Comparison of ENCODE assay signal across 25 cellular contexts in the genomic region with DNA sequence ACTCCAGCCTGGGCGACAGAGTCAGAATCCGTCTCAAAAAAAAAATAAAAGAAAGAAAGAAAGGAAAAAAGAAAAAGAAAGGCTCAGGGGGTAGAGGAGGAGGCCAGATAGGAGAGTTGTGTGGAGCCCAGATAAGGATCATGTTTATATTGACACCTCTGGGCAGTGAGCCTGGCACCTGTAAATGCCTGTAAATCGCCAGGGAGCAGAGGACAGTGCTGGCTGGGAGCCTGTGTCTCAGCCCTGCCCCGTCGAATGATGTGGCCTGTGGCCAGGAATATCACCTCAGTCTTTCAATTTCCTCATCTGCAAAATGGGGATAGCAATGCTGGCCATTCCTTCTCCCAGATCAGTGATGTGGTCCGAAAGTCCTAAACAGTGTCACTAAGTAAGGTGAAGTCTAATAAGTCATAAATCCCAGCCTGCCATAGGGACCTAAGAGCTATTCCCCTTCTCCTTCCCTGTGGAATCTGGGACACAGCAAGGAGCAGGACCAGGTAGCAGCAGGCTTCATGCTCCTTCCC. TPM values are rescaled to one million over a fixed set of nuclear protein-coding genes. Genes with fewer than 3 reads are reported as not detected.
DNase-seq lines count a peak whose midpoint lies in the region; ATAC-seq and TF ChIP-seq lines count a peak whose summit lies in the region.
"Had no signal": no experiment of that assay in that cellular context is flagged by ENCODE, and none has a peak within 500 bp of the region (broad histone marks: within the 10 kb centered on the region; RNA-seq: fewer than 3 reads in every experiment).

No MANE protein-coding gene starts in this region.

- DNase-seq in LNCaP clone FGC (ENCODE audit: low read depth) (peak; percentile 57), colonic mucosa (peak; percentile 68), left lobe of liver (ENCODE audit: low spot score) (peak; percentile 29), transverse colon (peak; percentile 47), HUDEP-2 (lab: John Stamatoyannopoulos, UW; ENCODE audit: unreplicated experiment in 76 of 76) (no peak), GF-D8 (lab: John Stamatoyannopoulos, UW) (no peak)
- DNase-seq in activated CD4-positive, alpha-beta T cell treated with anti-CD3 and anti-CD28 coated beads, Interleukin-2, amount 50 U/mL, for 4 hours, result no peak
- DNase-seq: 8988T; ACHN; AML-193; BE2C; Calu3; CD4-positive, alpha-beta T cell; CD8-positive, alpha-beta memory T cell; COR-L47; DMS53; DMS79 treated with DMSO at 0.1 percent for 48 hours; GM23248; H7; HCEC 1CT had no signal

- no peaks in the 10 kb centered on the region for H3K9me3 ChIP-seq in colonic mucosa
- no peaks in the 10 kb centered on the region for H3K9me3 ChIP-seq in transverse colon
- H3K9me3 ChIP-seq: BE2C had no signal

- WGBS in transverse colon (ENCODE audit: low coverage in 1 of 2), 2 donors, result 68 to 90% methylated on average over 2 to 6 of the region's 6 CpGs

- in situ Hi-C loops in transverse colon (cut with MboI; ENCODE audit: low pct_ligation_motif_present in 1 of 4, low pct_unique_long_range_greater_than_20kb in 1 of 4, low sequenced_read_pairs in 3 of 4), result no loop called here

- no peak for TF ChIP-seq POLR2A in transverse colon (IDR thresholded peaks at IDR 0.05)

- H3K4me1 ChIP-seq in colonic mucosa (peaks cover 14% of the 10 kb centered on the region), transverse colon (peaks cover 5 to 35% (median 27%) of the 10 kb centered on the region in 4 donors)
- H3K4me1 ChIP-seq: A549; BE2C; BLaER1 treated with 17β-estradiol and CSF1 and Interleukin-3, amounts not matched to agents 10 nM and 100 nM had no signal

- H3K27me3 ChIP-seq in colonic mucosa, result no peaks in the 10 kb centered on the region
- H3K27me3 ChIP-seq in transverse colon, result no peaks in the 10 kb centered on the region
- H3K27me3 ChIP-seq: BE2C; BLaER1 treated with 17β-estradiol and CSF1 and Interleukin-3, amounts not matched to agents 10 nM and 100 nM had no signal

- H3K27ac ChIP-seq in colonic mucosa, result no peak overlapping the region
- peak overlapping the region in 2 of 4 donors; percentile 25 to 49 for H3K27ac ChIP-seq in transverse colon
- H3K27ac ChIP-seq: A549; BLaER1 treated with 17β-estradiol and CSF1 and Interleukin-3, amounts not matched to agents 10 nM and 100 nM; GM23248 had no signal

- H3K4me3 ChIP-seq in LNCaP clone FGC (ENCODE audit: low read depth, low read length), result no peak overlapping the region
- no peak overlapping the region for H3K4me3 ChIP-seq in colonic mucosa
- no peak overlapping the region for H3K4me3 ChIP-seq in transverse colon
- H3K4me3 ChIP-seq: A549; BLaER1 treated with 17β-estradiol and CSF1 and Interleukin-3, amounts not matched to agents 10 nM and 100 nM; GM23248 had no signal

- H3K36me3 ChIP-seq in colonic mucosa (no peaks in the 10 kb centered on the region), transverse colon (no peaks in the 10 kb centered on the region)
- H3K36me3 ChIP-seq: BE2C; BLaER1 treated with 17β-estradiol and CSF1 and Interleukin-3, amounts not matched to agents 10 nM and 100 nM had no signal

- TF ChIP-seq EP300 in transverse colon (IDR thresholded peaks at IDR 0.05; ENCODE audit: low read depth), result no peak

- intact Hi-C loops in colonic mucosa (cut with DNase I) (loop anchor here (10.0 kb wide), 1 partner anchor 101 kb away; no protein-coding TSS in a partner anchor), transverse colon (cut with DNase I; ENCODE audit: low total_unique reads) (no loop called here)

- no peak for ATAC-seq in left lobe of liver
- ATAC-seq: A549 had no signal

- TF ChIP-seq CTCF in LNCaP clone FGC (IDR thresholded peaks at IDR 0.05; ENCODE audit: control insufficient read depth, extremely low read depth, insufficient read depth) (no peak), colonic mucosa (IDR thresholded peaks at IDR 0.05) (no peak), transverse colon (IDR thresholded peaks at IDR 0.05) (no peak)

- H3K9ac ChIP-seq in colonic mucosa (ENCODE audit: low read depth in 2 of 2, low read length in 2 of 2), result peak overlapping the region in 1 of 2 donors; percentile 14
- H3K9ac ChIP-seq: BLaER1 treated with 17β-estradiol and CSF1 and Interleukin-3, amounts not matched to agents 10 nM and 100 nM; GM23248 had no signal

RNA-seq across cellular contexts. Expression of a gene that starts 10.3 kb away (rescaled TPM):
- total RNA-seq in colonic mucosa (10 to 100 TPM; 58.0 to 77.7 TPM), left lobe of liver (0.03 TPM), transverse colon (100 to 1,000 TPM in 3 of 4 donors, 10 to 100 TPM in 1; 77.4 to 199 (median 141) TPM)
- total RNA-seq: CD8-positive, alpha-beta memory T cell; Daoy; G401; GM23248; H1; H7 had no signal

RNA-seq across cellular contexts. Expression of a gene that starts 50.7 kb away (rescaled TPM):
- total RNA-seq in colonic mucosa (10 to 100 TPM; 16.0 to 41.2 TPM), left lobe of liver (9.7 TPM), transverse colon (10 to 100 TPM; 18.1 to 61.3 (median 22.5) TPM)

Comparison
In these comparisons a context has a peak if more than half of its experiments do, and no peak if none do; other contexts are left out.
1. DNase-seq: peak in LNCaP clone FGC (single experiment), colonic mucosa (single experiment), left lobe of liver (single experiment) and transverse colon (single experiment); none in activated CD4-positive, alpha-beta T cell treated with anti-CD3 and anti-CD28 coated beads, Interleukin-2, amount 50 U/mL, for 4 hours (0 of 2), HUDEP-2 (0 of 76) and GF-D8 (single experiment).
2. RNA of a gene that starts 10.3 kb away (total RNA-seq): 77.4 to 199 TPM in transverse colon and 58.0 to 77.7 TPM in colonic mucosa; 0.03 TPM in left lobe of liver (single experiment); every median in the first group is over 10 times any median in the second.